12 cellular contexts compared by ENCODE assay signal in genomic region chr3:170802164-170803151, GRCh38.
A peak's percentile ranks its signal among the peaks of the same experiment; 100 is the strongest.
DNase-seq lines count a peak whose midpoint lies in the region; ATAC-seq and TF ChIP-seq lines count a peak whose summit lies in the region.
"Had no signal": no experiment of that assay in that cellular context is flagged by ENCODE, and none has a peak within 500 bp of the region (broad histone marks: within the 10 kb centered on the region; RNA-seq: fewer than 3 reads in every experiment).

No MANE protein-coding gene starts in this region.

- 70 to 79% methylated on average over 7 of the region's 7 CpGs for WGBS in body of pancreas, 2 donors

- H3K27me3 ChIP-seq in body of pancreas (no peaks in the 10 kb centered on the region), kidney epithelial cell (ENCODE audit: control insufficient read depth, insufficient read depth, low read length) (no peaks in the 10 kb centered on the region)

- ATAC-seq in left ventricle myocardium superior (peak; percentile 53), Right ventricle myocardium inferior (no peak), body of pancreas (peak; percentile 42), HG03095 (IDR thresholded peaks at IDR 0.05; ENCODE audit: unreplicated experiment) (no peak), HG03159 (IDR thresholded peaks at IDR 0.05; ENCODE audit: unreplicated experiment) (no peak), GM21576 (IDR thresholded peaks at IDR 0.05; ENCODE audit: unreplicated experiment) (no peak)
- ATAC-seq: A549 had no signal

- no peaks in the 10 kb centered on the region for H3K4me1 ChIP-seq in body of pancreas
- H3K4me1 ChIP-seq: A549 had no signal

- TF ChIP-seq CTCF in body of pancreas (IDR thresholded peaks at IDR 0.05) (no peak), kidney epithelial cell (IDR thresholded peaks at IDR 0.05; ENCODE audit: insufficient read depth, low read length, poor library complexity, severe bottlenecking) (no peak)

- DNase-seq in left ventricle myocardium superior (no peak), Right ventricle myocardium inferior (ENCODE audit: missing footprints) (no peak), body of pancreas (peak in 1 of 4 donors; percentile 23), kidney epithelial cell (ENCODE audit: low read depth) (peak; percentile 77), GM19238 (ENCODE audit: insufficient read length, low spot score) (no peak)
- DNase-seq: activated naive CD8-positive, alpha-beta T cell treated with anti-CD3 and anti-CD28 coated beads, Interleukin-2, amount 10 ng/mL, durations not matched to agents 7 days and 5 days; NCI-H524; small intestine had no signal

- intact Hi-C loops in left ventricle myocardium superior (cut with micrococcal nuclease) = no loop called here
- intact Hi-C loops in Right ventricle myocardium inferior (cut with DNase I) = no loop called here
- intact Hi-C loops in body of pancreas (cut with DNase I) = no loop called here

- TF ChIP-seq POLR2A in body of pancreas (IDR thresholded peaks at IDR 0.05) = no peak

- H3K36me3 ChIP-seq in body of pancreas (replicated peaks in 1 of 2; ENCODE audit: insufficient read depth in 1 of 2, low read depth in 2 of 2) = no peaks in the 10 kb centered on the region
- H3K36me3 ChIP-seq in kidney epithelial cell (ENCODE audit: control insufficient read depth, insufficient read depth, low read length) = no peaks in the 10 kb centered on the region

- no peak overlapping the region for H3K4me3 ChIP-seq in body of pancreas
- no peak overlapping the region for H3K4me3 ChIP-seq in kidney epithelial cell (ENCODE audit: low read depth, low read length)
- H3K4me3 ChIP-seq: A549 had no signal

- H3K9me3 ChIP-seq in body of pancreas = no peaks in the 10 kb centered on the region
- H3K9me3 ChIP-seq: A549 had no signal

- no peak overlapping the region for H3K27ac ChIP-seq in body of pancreas

Comparison
In these comparisons a context has a peak if more than half of its experiments do, and no peak if none do; other contexts are left out.
1. ATAC-seq: peak in left ventricle myocardium superior (single experiment) and body of pancreas (single experiment); none in Right ventricle myocardium inferior (single experiment), HG03095 (single experiment), HG03159 (single experiment) and GM21576 (single experiment).